Comparison of ENCODE assay signal across 8 cellular contexts in genomic region chr1:6497867-6498575, GRCh38. TPM values are rescaled to one million over a fixed set of nuclear protein-coding genes. Genes with fewer than 3 reads are reported as not detected.
DNase-seq lines count a peak whose midpoint lies in the region; ATAC-seq and TF ChIP-seq lines count a peak whose summit lies in the region.

No MANE protein-coding gene starts in this region.

- no peaks in the 10 kb centered on the region for H3K79me2 ChIP-seq in neural cell (replicated peaks; ENCODE audit: insufficient read depth, low read length)

- H3K36me3 ChIP-seq in BLaER1 (no peaks in the 10 kb centered on the region), ectodermal cell (ENCODE audit: control insufficient read depth, insufficient read depth, low read length) (no peaks in the 10 kb centered on the region), neural cell (ENCODE audit: insufficient read depth, low read length) (no peaks in the 10 kb centered on the region)

- H3K4me2 ChIP-seq in BLaER1: peak overlapping the region; percentile 96
- H3K4me2 ChIP-seq in neural cell (ENCODE audit: low read length): no peak overlapping the region

- WGBS in ectodermal cell, 2 experiments: 51 to 54% methylated on average over 20 of the region's 20 CpGs

- no peaks in the 10 kb centered on the region for H3F3A ChIP-seq in neural cell (ENCODE audit: insufficient read depth, low read length, poor library complexity, severe bottlenecking)

- DNase-seq in NB4 (ENCODE audit: low read depth): no peak
- DNase-seq in COLO829 (ENCODE audit: low spot score): no peak
- DNase-seq in NCI-H128 (lab: John Stamatoyannopoulos, UW; ENCODE audit: unreplicated experiment): no peak

- no peak for TF ChIP-seq RAD21 in neural cell (conservative IDR thresholded peaks at IDR 0.05)

- TF ChIP-seq EP300 in neural cell (conservative IDR thresholded peaks at IDR 0.05; ENCODE audit: poor library complexity, severe bottlenecking): no peak

- H4K20me1 ChIP-seq in BLaER1 (0 out of 2 replicates have a peak, but pooled peaks cover 11% of the 10 kb centered on the region), neural cell (ENCODE audit: insufficient read depth) (no peaks in the 10 kb centered on the region)

- no peak overlapping the region for H2AFZ ChIP-seq in neural cell (ENCODE audit: low read depth, low read length)

- H3K9me3 ChIP-seq in BLaER1: no peaks in the 10 kb centered on the region
- no peaks in the 10 kb centered on the region for H3K9me3 ChIP-seq in ectodermal cell (ENCODE audit: control insufficient read depth, low read length)
- H3K9me3 ChIP-seq in neural cell (ENCODE audit: low read length): no peaks in the 10 kb centered on the region

- H3K9me2 ChIP-seq in neural cell (ENCODE audit: insufficient read depth, low read length): no peaks in the 10 kb centered on the region

- no peak for ATAC-seq in GM21786 (IDR thresholded peaks at IDR 0.05; ENCODE audit: unreplicated experiment)
- ATAC-seq in GM19324 (IDR thresholded peaks at IDR 0.05; ENCODE audit: low FRiP score, unreplicated experiment): no peak

- H3K27me3 ChIP-seq in BLaER1 (peaks cover 12% of the 10 kb centered on the region; the same call in 1 of the 2 replicates), ectodermal cell (ENCODE audit: control insufficient read depth, insufficient read depth, low read length, poor library complexity, severe bottlenecking) (peaks cover 23% of the 10 kb centered on the region), neural cell (ENCODE audit: insufficient read depth, low read depth, low read length) (no peaks in the 10 kb centered on the region)

- H3K4me1 ChIP-seq in BLaER1 (peaks cover 78% of the 10 kb centered on the region), ectodermal cell (ENCODE audit: control insufficient read depth, insufficient read depth, low read length) (peaks cover 30% of the 10 kb centered on the region)

- H3K27ac ChIP-seq in BLaER1 (no peak overlapping the region), ectodermal cell (ENCODE audit: insufficient read depth, low read depth, low read length, poor library complexity, severe bottlenecking) (no peak overlapping the region), neural cell (ENCODE audit: low read length) (no peak overlapping the region)

- H3K4me3 ChIP-seq in BLaER1: peak overlapping the region; percentile 69
- peak overlapping the region; percentile 54 for H3K4me3 ChIP-seq in NB4 (ENCODE audit: low read depth, low read length)
- H3K4me3 ChIP-seq in ectodermal cell (ENCODE audit: insufficient read depth, low read depth, low read length): peak overlapping the region; percentile 49
- peak overlapping the region; percentile 75 for H3K4me3 ChIP-seq in neural cell (ENCODE audit: low read length)

- TF ChIP-seq CTCF in NB4 (IDR thresholded peaks at IDR 0.05; ENCODE audit: low read depth, low read length): no peak
- TF ChIP-seq CTCF in neural cell (IDR thresholded peaks at IDR 0.05; ENCODE audit: poor library complexity, severe bottlenecking): no peak

- H3K9ac ChIP-seq in BLaER1 (peak overlapping the region; percentile 45; the same call in 1 of the 2 replicates), neural cell (ENCODE audit: low read length) (peak overlapping the region; percentile 70)

- TF ChIP-seq POLR2A in NB4 (IDR thresholded peaks at IDR 0.05; ENCODE audit: extremely low read depth, insufficient read length): no peak

TF ChIP-seq in neural cell, 6 proteins besides CTCF, POLR2A, EP300 and RAD21:
- TF ChIP-seq TAF1 (IDR thresholded peaks at IDR 0.05; ENCODE audit: low read depth): no peak
- no peak for TF ChIP-seq REST (IDR thresholded peaks at IDR 0.05; ENCODE audit: borderline replicate concordance)
- TF ChIP-seq EZH2 (IDR thresholded peaks at IDR 0.05; ENCODE audit: borderline replicate concordance, insufficient read depth, low read length, poor library complexity, severe bottlenecking): no peak
- TF ChIP-seq MXI1 (conservative IDR thresholded peaks at IDR 0.05; ENCODE audit: poor library complexity, severe bottlenecking): no peak
- TF ChIP-seq POLR2AphosphoS5 (IDR thresholded peaks at IDR 0.05): no peak
- TF ChIP-seq SMC3 (conservative IDR thresholded peaks at IDR 0.05; ENCODE audit: poor library complexity): no peak

RNA-seq across cellular contexts. Expression of gene PLEKHG5, which starts 6.6 kb away (rescaled TPM):
- 20.6 TPM for polyA plus RNA-seq in ectodermal cell (2013, experiment 1 of 4)
- 23.6 TPM for polyA plus RNA-seq in ectodermal cell (2013, experiment 2 of 4)
- 19.4 TPM for polyA plus RNA-seq in ectodermal cell (2013, experiment 3 of 4)
- polyA plus RNA-seq in ectodermal cell (2013, experiment 4 of 4): 23.1 TPM
- 24.0 and 28.8 TPM in 2 replicates for polyA plus RNA-seq in neural cell
- 24.1 and 25.4 TPM in 2 replicates for polyA minus RNA-seq in neural cell

RNA-seq across cellular contexts. Expression of gene TNFRSF25, which starts 32.0 kb away (rescaled TPM):
- polyA plus RNA-seq in ectodermal cell (2013, experiment 1 of 4): 19.9 TPM
- 18.6 TPM for polyA plus RNA-seq in ectodermal cell (2013, experiment 2 of 4)
- 21.4 TPM for polyA plus RNA-seq in ectodermal cell (2013, experiment 3 of 4)
- polyA plus RNA-seq in ectodermal cell (2013, experiment 4 of 4): 28.5 TPM
- 52.2 and 68.5 TPM in 2 replicates for polyA plus RNA-seq in neural cell
- 8.0 and 10.0 TPM in 2 replicates for polyA minus RNA-seq in neural cell

RNA-seq across cellular contexts. Expression of gene NOL9, which starts 56.3 kb away (rescaled TPM):
- polyA plus RNA-seq in ectodermal cell (2013, experiment 1 of 4): 27.0 TPM
- polyA plus RNA-seq in ectodermal cell (2013, experiment 2 of 4): 28.0 TPM
- 11.8 TPM for polyA plus RNA-seq in ectodermal cell (2013, experiment 3 of 4)
- 14.5 TPM for polyA plus RNA-seq in ectodermal cell (2013, experiment 4 of 4)
- polyA plus RNA-seq in neural cell: 25.4 and 30.7 TPM in 2 replicates
- 42.4 and 44.6 TPM in 2 replicates for polyA minus RNA-seq in neural cell

RNA-seq across cellular contexts. Expression of gene TAS1R1, which starts 57.1 kb away (rescaled TPM):
- not detected for polyA plus RNA-seq in ectodermal cell (2013, experiment 1 of 4)
- not detected for polyA plus RNA-seq in ectodermal cell (2013, experiment 2 of 4)
- not detected for polyA plus RNA-seq in ectodermal cell (2013, experiment 3 of 4)
- not detected for polyA plus RNA-seq in ectodermal cell (2013, experiment 4 of 4)
- not detected in 2 replicates for polyA plus RNA-seq in neural cell
- polyA minus RNA-seq in neural cell: not detected in 2 replicates
